In genomic region chr9:35579130-35579529, GRCh38 we compare ENCODE assay signal across 1 cellular context.
TF ChIP-seq lines count a peak whose summit lies in the region.

No MANE protein-coding gene starts in this region.

TF ChIP-seq in GM12878, 131 proteins besides CTCF, POLR2A, EP300 and RAD21:
- TF ChIP-seq RBBP5 (conservative IDR thresholded peaks at IDR 0.05) (no peak), SPI1 (IDR thresholded peaks at IDR 0.05; ENCODE audit: borderline replicate concordance, insufficient read depth, low read depth, low read length) (peak; percentile 57; the same call in 1 of the 2 replicates), DPF2 (IDR thresholded peaks at IDR 0.05) (no peak), KAT2A (conservative IDR thresholded peaks at IDR 0.05; ENCODE audit: control insufficient read depth, low read depth, low read length) (no peak)
TF ChIP-seq in GM12878: peak in this region for 1.
